In genomic region chr13:67258482-67258881, GRCh38 we compare ENCODE assay signal across 17 cellular contexts.
A peak's percentile ranks its signal among the peaks of the same experiment; 100 is the strongest.
DNase-seq lines count a peak whose midpoint lies in the region; ATAC-seq lines count a peak whose summit lies in the region.
"Had no signal": no experiment of that assay in that cellular context is flagged by ENCODE, and none has a peak within 500 bp of the region (broad histone marks: within the 10 kb centered on the region; RNA-seq: fewer than 3 reads in every experiment).

No MANE protein-coding gene starts in this region.

- no peaks in the 10 kb centered on the region for H3K9me3 ChIP-seq in HUES48 (ENCODE audit: control insufficient read depth, insufficient read depth, low read length)
- H3K9me3 ChIP-seq: sigmoid colon had no signal

- ATAC-seq in GM18870 (IDR thresholded peaks at IDR 0.05; ENCODE audit: unreplicated experiment): peak; percentile 85
- peak; percentile 82 for ATAC-seq in HG02759 (IDR thresholded peaks at IDR 0.05; ENCODE audit: unreplicated experiment)
- ATAC-seq: stimulated activated naive CD8-positive, alpha-beta T cell treated with anti-CD3 and anti-CD28 coated beads, Interleukin-15, amount 100 ng/mL, for 72 hours had no signal

- no peak overlapping the region for H3K27ac Mint-ChIP-seq in activated naive CD4-positive, alpha-beta T cell treated with anti-CD3 and anti-CD28 coated beads, Interleukin-2, amount 10 ng/mL, durations not matched to agents 7 days and 5 days
- H3K27ac Mint-ChIP-seq: HFFc6; stimulated activated naive CD8-positive, alpha-beta T cell treated with anti-CD3 and anti-CD28 coated beads, Interleukin-15, amount 100 ng/mL, for 72 hours had no signal

- no peaks in the 10 kb centered on the region for H3K36me3 ChIP-seq in HUES48 (ENCODE audit: control insufficient read depth, insufficient read depth, low read length)
- H3K36me3 ChIP-seq: cardiac muscle cell, sigmoid colon had no signal

- H3K4me3 Mint-ChIP-seq in activated naive CD4-positive, alpha-beta T cell treated with anti-CD3 and anti-CD28 coated beads, Interleukin-2, amount 10 ng/mL, durations not matched to agents 7 days and 5 days: no peak overlapping the region
- H3K4me3 Mint-ChIP-seq: HFFc6; neural crest cell; stimulated activated naive CD8-positive, alpha-beta T cell treated with anti-CD3 and anti-CD28 coated beads, Interleukin-15, amount 100 ng/mL, for 72 hours had no signal

- H3K27me3 ChIP-seq in HUES48 (ENCODE audit: control insufficient read depth, insufficient read depth, low read length): no peaks in the 10 kb centered on the region
- H3K27me3 ChIP-seq: cardiac muscle cell, sigmoid colon had no signal

- DNase-seq in iPS DF 4.7 (ENCODE audit: extremely low read depth, low spot score) (peak; percentile 72), NOMO-1 treated with DMSO at 0.1 percent for 48 hours (lab: John Stamatoyannopoulos, UW; ENCODE audit: unreplicated experiment) (no peak), DMS79 (lab: John Stamatoyannopoulos, UW) (no peak)
- no peak for DNase-seq in stimulated activated CD8-positive, alpha-beta memory T cell treated with anti-CD3 and anti-CD28 coated beads, Interleukin-4, amount 100 ng/mL, for 48 hours
- no peak for DNase-seq in activated naive CD4-positive, alpha-beta T cell treated with anti-CD3 and anti-CD28 coated beads, Interleukin-2, amount 10 ng/mL, durations not matched to agents 7 days and 5 days
- DNase-seq: activated naive CD4-positive, alpha-beta T cell treated with Interleukin-2 at 50 U/mL for 16 hours; HFFc6; NCI-H1436 treated with DMSO at 0.1 percent for 48 hours; NCI-H526; SHP77 treated with DMSO at 0.1 percent for 48 hours; sigmoid colon; stimulated activated naive CD8-positive, alpha-beta T cell treated with anti-CD3 and anti-CD28 coated beads, Interleukin-15, amount 100 ng/mL, for 72 hours had no signal

- no peaks in the 10 kb centered on the region for H3K4me1 Mint-ChIP-seq in activated naive CD4-positive, alpha-beta T cell treated with anti-CD3 and anti-CD28 coated beads, Interleukin-2, amount 10 ng/mL, durations not matched to agents 7 days and 5 days
- H3K4me1 Mint-ChIP-seq: neural crest cell; stimulated activated naive CD8-positive, alpha-beta T cell treated with anti-CD3 and anti-CD28 coated beads, Interleukin-15, amount 100 ng/mL, for 72 hours had no signal

- peaks cover 26% of the 10 kb centered on the region for H3K4me1 ChIP-seq in HUES48 (ENCODE audit: control insufficient read depth, insufficient read depth, low read length)
- H3K4me1 ChIP-seq: sigmoid colon had no signal

- H3K36me3 Mint-ChIP-seq in activated naive CD4-positive, alpha-beta T cell treated with anti-CD3 and anti-CD28 coated beads, Interleukin-2, amount 10 ng/mL, durations not matched to agents 7 days and 5 days: no peaks in the 10 kb centered on the region

- CTCF ChIA-PET in activated naive CD4-positive, alpha-beta T cell treated with anti-CD3 and anti-CD28 coated beads, Interleukin-2, amount 10 ng/mL, durations not matched to agents 7 days and 5 days (lab: Charles Lee): no interaction called here

- H3K9ac ChIP-seq in HUES48 (ENCODE audit: low read depth, low read length): no peak overlapping the region

- H3K27ac ChIP-seq in HUES48 (ENCODE audit: low read depth, low read length): peak overlapping the region; percentile 71
- H3K27ac ChIP-seq: cardiac muscle cell, sigmoid colon had no signal

- H3K9me3 Mint-ChIP-seq in activated naive CD4-positive, alpha-beta T cell treated with anti-CD3 and anti-CD28 coated beads, Interleukin-2, amount 10 ng/mL, durations not matched to agents 7 days and 5 days: no peaks in the 10 kb centered on the region
- H3K9me3 Mint-ChIP-seq: HFFc6; stimulated activated naive CD8-positive, alpha-beta T cell treated with anti-CD3 and anti-CD28 coated beads, Interleukin-15, amount 100 ng/mL, for 72 hours had no signal

- no peaks in the 10 kb centered on the region for H3K27me3 Mint-ChIP-seq in activated naive CD4-positive, alpha-beta T cell treated with anti-CD3 and anti-CD28 coated beads, Interleukin-2, amount 10 ng/mL, durations not matched to agents 7 days and 5 days
- H3K27me3 Mint-ChIP-seq: stimulated activated naive CD8-positive, alpha-beta T cell treated with anti-CD3 and anti-CD28 coated beads, Interleukin-15, amount 100 ng/mL, for 72 hours had no signal

- H3K4me3 ChIP-seq in HUES48 (ENCODE audit: low read depth, low read length): 0 out of 2 replicates have a peak overlapping the region, but pooled peaks have one; percentile 11
- H3K4me3 ChIP-seq: cardiac muscle cell, sigmoid colon had no signal
